In the genomic region with DNA sequence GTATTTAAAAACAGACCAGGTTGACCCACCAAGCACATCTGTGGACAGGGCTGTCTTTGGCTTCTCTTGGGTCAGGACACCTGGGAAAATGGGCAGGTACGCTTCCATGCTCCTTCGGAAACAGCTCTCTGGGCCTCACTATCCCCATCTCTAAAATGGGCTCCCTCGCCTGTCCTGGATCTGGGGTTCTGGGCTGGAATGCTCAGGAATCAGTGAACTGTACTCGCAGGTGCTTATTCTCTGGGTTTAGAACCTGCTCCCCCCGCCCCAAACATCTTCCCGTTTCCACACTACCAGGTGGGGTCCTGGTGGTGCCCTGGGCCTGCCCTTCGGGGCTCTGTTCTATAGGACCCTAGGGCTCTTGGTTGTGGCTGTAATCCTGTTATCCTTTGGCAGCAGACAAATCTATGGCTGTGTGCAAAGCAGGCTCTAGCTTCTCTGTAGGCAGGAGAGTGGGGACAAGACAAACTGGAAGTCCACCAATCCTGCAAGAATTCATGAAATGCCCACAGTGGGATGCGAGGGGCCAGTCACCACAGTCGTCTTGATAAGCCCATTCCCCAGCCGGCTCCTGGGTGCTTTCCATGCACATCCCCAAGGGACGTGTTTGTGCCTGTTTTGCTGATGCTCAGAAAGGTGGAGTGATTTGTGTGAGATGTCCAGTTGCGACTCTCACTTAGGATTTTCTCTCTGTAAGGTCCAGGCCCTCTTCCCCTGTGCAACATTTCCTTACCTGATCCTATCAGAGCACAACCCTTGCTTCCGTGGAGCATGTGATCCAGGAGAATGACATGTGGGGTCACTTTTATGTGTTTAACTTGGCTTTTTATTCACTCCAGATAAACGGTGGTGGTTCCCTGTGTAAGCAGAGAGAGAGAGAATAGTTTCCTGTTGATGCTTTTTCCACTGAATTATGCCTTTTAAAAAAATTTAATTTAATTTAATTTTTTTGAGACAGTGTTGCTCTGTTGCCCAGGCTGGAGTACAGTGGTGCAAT, we compare ENCODE assay signal across 1 cellular context.
TF ChIP-seq lines count a peak whose summit lies in the region.

No MANE protein-coding gene starts in this region.

TF ChIP-seq in GM23338, 12 proteins besides CTCF, POLR2A, EP300 and RAD21:
- TF ChIP-seq EZH2phosphoT487 (IDR thresholded peaks at IDR 0.05; ENCODE audit: unreplicated experiment), result no peak
- TF ChIP-seq STAT1 (IDR thresholded peaks at IDR 0.05; ENCODE audit: unreplicated experiment), result no peak
- no peak for TF ChIP-seq NANOG (IDR thresholded peaks at IDR 0.05; ENCODE audit: borderline replicate concordance)
- TF ChIP-seq, protein P1, sequence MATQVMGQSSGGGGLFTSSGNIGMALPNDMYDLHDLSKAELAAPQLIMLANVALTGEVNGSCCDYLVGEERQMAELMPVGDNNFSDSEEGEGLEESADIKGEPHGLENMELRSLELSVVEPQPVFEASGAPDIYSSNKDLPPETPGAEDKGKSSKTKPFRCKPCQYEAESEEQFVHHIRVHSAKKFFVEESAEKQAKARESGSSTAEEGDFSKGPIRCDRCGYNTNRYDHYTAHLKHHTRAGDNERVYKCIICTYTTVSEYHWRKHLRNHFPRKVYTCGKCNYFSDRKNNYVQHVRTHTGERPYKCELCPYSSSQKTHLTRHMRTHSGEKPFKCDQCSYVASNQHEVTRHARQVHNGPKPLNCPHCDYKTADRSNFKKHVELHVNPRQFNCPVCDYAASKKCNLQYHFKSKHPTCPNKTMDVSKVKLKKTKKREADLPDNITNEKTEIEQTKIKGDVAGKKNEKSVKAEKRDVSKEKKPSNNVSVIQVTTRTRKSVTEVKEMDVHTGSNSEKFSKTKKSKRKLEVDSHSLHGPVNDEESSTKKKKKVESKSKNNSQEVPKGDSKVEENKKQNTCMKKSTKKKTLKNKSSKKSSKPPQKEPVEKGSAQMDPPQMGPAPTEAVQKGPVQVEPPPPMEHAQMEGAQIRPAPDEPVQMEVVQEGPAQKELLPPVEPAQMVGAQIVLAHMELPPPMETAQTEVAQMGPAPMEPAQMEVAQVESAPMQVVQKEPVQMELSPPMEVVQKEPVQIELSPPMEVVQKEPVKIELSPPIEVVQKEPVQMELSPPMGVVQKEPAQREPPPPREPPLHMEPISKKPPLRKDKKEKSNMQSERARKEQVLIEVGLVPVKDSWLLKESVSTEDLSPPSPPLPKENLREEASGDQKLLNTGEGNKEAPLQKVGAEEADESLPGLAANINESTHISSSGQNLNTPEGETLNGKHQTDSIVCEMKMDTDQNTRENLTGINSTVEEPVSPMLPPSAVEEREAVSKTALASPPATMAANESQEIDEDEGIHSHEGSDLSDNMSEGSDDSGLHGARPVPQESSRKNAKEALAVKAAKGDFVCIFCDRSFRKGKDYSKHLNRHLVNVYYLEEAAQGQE (IDR thresholded peaks at IDR 0.05; ENCODE audit: unreplicated experiment), result no peak
- no peak for TF ChIP-seq EZH2 (IDR thresholded peaks at IDR 0.05; ENCODE audit: low read depth, unreplicated experiment)
- no peak for TF ChIP-seq JUNB (IDR thresholded peaks at IDR 0.05; ENCODE audit: unreplicated experiment)
- no peak for TF ChIP-seq CREB1 (CRISPR knock-in tag; IDR thresholded peaks at IDR 0.05; ENCODE audit: low read depth)
- no peak for TF ChIP-seq ZNF114 (CRISPR knock-in tag; IDR thresholded peaks at IDR 0.05)
- TF ChIP-seq, protein P2, sequence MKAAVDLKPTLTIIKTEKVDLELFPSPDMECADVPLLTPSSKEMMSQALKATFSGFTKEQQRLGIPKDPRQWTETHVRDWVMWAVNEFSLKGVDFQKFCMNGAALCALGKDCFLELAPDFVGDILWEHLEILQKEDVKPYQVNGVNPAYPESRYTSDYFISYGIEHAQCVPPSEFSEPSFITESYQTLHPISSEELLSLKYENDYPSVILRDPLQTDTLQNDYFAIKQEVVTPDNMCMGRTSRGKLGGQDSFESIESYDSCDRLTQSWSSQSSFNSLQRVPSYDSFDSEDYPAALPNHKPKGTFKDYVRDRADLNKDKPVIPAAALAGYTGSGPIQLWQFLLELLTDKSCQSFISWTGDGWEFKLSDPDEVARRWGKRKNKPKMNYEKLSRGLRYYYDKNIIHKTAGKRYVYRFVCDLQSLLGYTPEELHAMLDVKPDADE (IDR thresholded peaks at IDR 0.05), result no peak
- TF ChIP-seq, protein P3, sequence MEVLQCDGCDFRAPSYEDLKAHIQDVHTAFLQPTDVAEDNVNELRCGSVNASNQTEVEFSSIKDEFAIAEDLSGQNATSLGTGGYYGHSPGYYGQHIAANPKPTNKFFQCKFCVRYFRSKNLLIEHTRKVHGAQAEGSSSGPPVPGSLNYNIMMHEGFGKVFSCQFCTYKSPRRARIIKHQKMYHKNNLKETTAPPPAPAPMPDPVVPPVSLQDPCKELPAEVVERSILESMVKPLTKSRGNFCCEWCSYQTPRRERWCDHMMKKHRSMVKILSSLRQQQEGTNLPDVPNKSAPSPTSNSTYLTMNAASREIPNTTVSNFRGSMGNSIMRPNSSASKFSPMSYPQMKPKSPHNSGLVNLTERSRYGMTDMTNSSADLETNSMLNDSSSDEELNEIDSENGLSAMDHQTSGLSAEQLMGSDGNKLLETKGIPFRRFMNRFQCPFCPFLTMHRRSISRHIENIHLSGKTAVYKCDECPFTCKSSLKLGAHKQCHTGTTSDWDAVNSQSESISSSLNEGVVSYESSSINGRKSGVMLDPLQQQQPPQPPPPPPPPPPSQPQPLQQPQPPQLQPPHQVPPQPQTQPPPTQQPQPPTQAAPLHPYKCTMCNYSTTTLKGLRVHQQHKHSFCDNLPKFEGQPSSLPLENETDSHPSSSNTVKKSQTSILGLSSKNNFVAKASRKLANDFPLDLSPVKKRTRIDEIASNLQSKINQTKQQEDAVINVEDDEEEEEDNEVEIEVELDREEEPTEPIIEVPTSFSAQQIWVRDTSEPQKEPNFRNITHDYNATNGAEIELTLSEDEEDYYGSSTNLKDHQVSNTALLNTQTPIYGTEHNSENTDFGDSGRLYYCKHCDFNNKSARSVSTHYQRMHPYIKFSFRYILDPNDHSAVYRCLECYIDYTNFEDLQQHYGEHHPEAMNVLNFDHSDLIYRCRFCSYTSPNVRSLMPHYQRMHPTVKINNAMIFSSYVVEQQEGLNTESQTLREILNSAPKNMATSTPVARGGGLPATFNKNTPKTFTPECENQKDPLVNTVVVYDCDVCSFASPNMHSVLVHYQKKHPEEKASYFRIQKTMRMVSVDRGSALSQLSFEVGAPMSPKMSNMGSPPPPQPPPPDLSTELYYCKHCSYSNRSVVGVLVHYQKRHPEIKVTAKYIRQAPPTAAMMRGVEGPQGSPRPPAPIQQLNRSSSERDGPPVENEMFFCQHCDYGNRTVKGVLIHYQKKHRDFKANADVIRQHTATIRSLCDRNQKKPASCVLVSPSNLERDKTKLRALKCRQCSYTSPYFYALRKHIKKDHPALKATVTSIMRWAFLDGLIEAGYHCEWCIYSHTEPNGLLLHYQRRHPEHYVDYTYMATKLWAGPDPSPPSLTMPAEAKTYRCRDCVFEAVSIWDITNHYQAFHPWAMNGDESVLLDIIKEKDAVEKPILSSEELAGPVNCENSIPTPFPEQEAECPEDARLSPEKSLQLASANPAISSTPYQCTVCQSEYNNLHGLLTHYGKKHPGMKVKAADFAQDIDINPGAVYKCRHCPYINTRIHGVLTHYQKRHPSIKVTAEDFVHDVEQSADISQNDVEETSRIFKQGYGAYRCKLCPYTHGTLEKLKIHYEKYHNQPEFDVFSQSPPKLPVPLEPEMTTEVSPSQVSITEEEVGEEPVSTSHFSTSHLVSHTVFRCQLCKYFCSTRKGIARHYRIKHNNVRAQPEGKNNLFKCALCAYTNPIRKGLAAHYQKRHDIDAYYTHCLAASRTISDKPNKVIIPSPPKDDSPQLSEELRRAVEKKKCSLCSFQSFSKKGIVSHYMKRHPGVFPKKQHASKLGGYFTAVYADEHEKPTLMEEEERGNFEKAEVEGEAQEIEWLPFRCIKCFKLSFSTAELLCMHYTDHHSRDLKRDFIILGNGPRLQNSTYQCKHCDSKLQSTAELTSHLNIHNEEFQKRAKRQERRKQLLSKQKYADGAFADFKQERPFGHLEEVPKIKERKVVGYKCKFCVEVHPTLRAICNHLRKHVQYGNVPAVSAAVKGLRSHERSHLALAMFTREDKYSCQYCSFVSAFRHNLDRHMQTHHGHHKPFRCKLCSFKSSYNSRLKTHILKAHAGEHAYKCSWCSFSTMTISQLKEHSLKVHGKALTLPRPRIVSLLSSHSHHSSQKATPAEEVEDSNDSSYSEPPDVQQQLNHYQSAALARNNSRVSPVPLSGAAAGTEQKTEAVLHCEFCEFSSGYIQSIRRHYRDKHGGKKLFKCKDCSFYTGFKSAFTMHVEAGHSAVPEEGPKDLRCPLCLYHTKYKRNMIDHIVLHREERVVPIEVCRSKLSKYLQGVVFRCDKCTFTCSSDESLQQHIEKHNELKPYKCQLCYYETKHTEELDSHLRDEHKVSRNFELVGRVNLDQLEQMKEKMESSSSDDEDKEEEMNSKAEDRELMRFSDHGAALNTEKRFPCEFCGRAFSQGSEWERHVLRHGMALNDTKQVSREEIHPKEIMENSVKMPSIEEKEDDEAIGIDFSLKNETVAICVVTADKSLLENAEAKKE (CRISPR knock-in tag; IDR thresholded peaks at IDR 0.05), result no peak
- no peak for TF ChIP-seq POLR2AphosphoS5 (IDR thresholded peaks at IDR 0.05; ENCODE audit: low read depth)
- TF ChIP-seq ZNF331 (CRISPR knock-in tag; IDR thresholded peaks at IDR 0.05; ENCODE audit: low read depth), result no peak
TF ChIP-seq in GM23338: peak in this region for 0.
